1 cellular context compared by ENCODE assay signal in genomic region chr17:43021739-43022512, GRCh38.
A peak's percentile ranks its signal among the peaks of the same experiment; 100 is the strongest.
TF ChIP-seq lines count a peak whose summit lies in the region.

TSS of gene VAT1 (minus strand) at chr17:43022385. CDS start at chr17:43022322, 63 bp downstream.

TF ChIP-seq in GM12878, 131 proteins besides CTCF, POLR2A, EP300 and RAD21 (continued from another document):
- TF ChIP-seq BHLHE40 (IDR thresholded peaks at IDR 0.05; ENCODE audit: borderline replicate concordance in 1 of 2, low read depth in 2 of 2, low read length in 1 of 2) (peak in 1 of 2 experiments; percentile 24; a peak in 1 of 4 replicates), SMAD5 (IDR thresholded peaks at IDR 0.05; ENCODE audit: low read depth) (no peak), HSF1 (IDR thresholded peaks at IDR 0.05; ENCODE audit: low read depth, low read length) (no peak), RELB (IDR thresholded peaks at IDR 0.05; ENCODE audit: low read depth) (0 out of 2 replicates have a peak, but pooled peaks have one; percentile 39), CHD4 (IDR thresholded peaks at IDR 0.05) (no peak), NFXL1 (IDR thresholded peaks at IDR 0.05; ENCODE audit: borderline replicate concordance) (no peak), EED (IDR thresholded peaks at IDR 0.05; ENCODE audit: low read depth) (0 out of 2 replicates have a peak, but pooled peaks have one; percentile 13), NBN (IDR thresholded peaks at IDR 0.05) (no peak), DPF2 (IDR thresholded peaks at IDR 0.05) (peak; percentile 63; the same call in 1 of the 2 replicates), LARP7 (IDR thresholded peaks at IDR 0.05) (peak; percentile 80; the same call in 1 of the 2 replicates), POLR2AphosphoS2 (IDR thresholded peaks at IDR 0.05; ENCODE audit: low read depth, low read length) (no peak), PML (IDR thresholded peaks at IDR 0.05; ENCODE audit: low read length) (no peak), GATAD2B (conservative IDR thresholded peaks at IDR 0.05; ENCODE audit: low read depth) (peak; percentile 85), BACH1 (IDR thresholded peaks at IDR 0.05; ENCODE audit: borderline replicate concordance) (no peak), ASH2L (IDR thresholded peaks at IDR 0.05; ENCODE audit: borderline replicate concordance, low read depth) (0 out of 2 replicates have a peak, but pooled peaks have one; percentile 79), EGR1 (IDR thresholded peaks at IDR 0.05; ENCODE audit: borderline replicate concordance in 1 of 2, low read depth in 2 of 2, low read length in 2 of 2) (peak in 1 of 2 experiments; percentile 26; a peak in 1 of 3 replicates), IKZF1 (conservative IDR thresholded peaks at IDR 0.05) (peak; percentile 85), TCF7 (IDR thresholded peaks at IDR 0.05; ENCODE audit: borderline replicate concordance) (no peak), ZNF687 (IDR thresholded peaks at IDR 0.05) (0 out of 2 replicates have a peak, but pooled peaks have one; percentile 27), SIN3A (IDR thresholded peaks at IDR 0.05; ENCODE audit: low read depth, low read length) (no peak)
TF ChIP-seq in GM12878: peak in this region for 15.
